ENCODE assay signal across 26 cellular contexts in genomic region chrX:97987979-97988378, GRCh38.
"Had no signal": no experiment of that assay in that cellular context is flagged by ENCODE, and none has a peak within 500 bp of the region (broad histone marks: within the 10 kb centered on the region; RNA-seq: fewer than 3 reads in every experiment).

No MANE protein-coding gene starts in this region.

- H3K4me1 Mint-ChIP-seq: memory B cell had no signal

- H3K4me3 Mint-ChIP-seq: endodermal cell; memory B cell; mesothelial cell of epicardium; natural killer cell treated with Interleukin-12 subunit alpha and Interleukin-12 subunit beta and Interleukin-15 and Interleukin-18, amount 100 ng/mL, for 72 hours; neural progenitor cell had no signal

- H3K4me2 ChIP-seq: hepatocyte, neural progenitor cell had no signal

- H3K27me3 Mint-ChIP-seq: memory B cell had no signal

- H3K79me2 ChIP-seq: hepatocyte had no signal

- H3K36me3 Mint-ChIP-seq: memory B cell; natural killer cell treated with Interleukin-12 subunit alpha and Interleukin-12 subunit beta and Interleukin-15 and Interleukin-18, amount 100 ng/mL, for 72 hours had no signal

- FAIRE-seq: endothelial cell of umbilical vein had no signal

- H2AFZ ChIP-seq: hepatocyte, neural progenitor cell had no signal

- H3K36me3 ChIP-seq: left ventricle myocardium inferior, lower lobe of right lung, neural progenitor cell, ovary, right atrium auricular region, sigmoid colon, stomach, thoracic aorta, transverse colon had no signal

- H3K4me3 ChIP-seq: hepatocyte, left ventricle myocardium inferior, lower lobe of right lung, neural progenitor cell, ovary, right atrium auricular region, sigmoid colon, skin epidermis, stomach, thoracic aorta, transverse colon had no signal

- H3K9ac ChIP-seq: neural progenitor cell had no signal

- H3K27me3 ChIP-seq: foreskin keratinocyte, hepatocyte, neural progenitor cell, ovary, right atrium auricular region, transverse colon had no signal

- H3K27ac Mint-ChIP-seq: endodermal cell; memory B cell; mesothelial cell of epicardium; natural killer cell treated with Interleukin-12 subunit alpha and Interleukin-12 subunit beta and Interleukin-15 and Interleukin-18, amount 100 ng/mL, for 72 hours; neural progenitor cell had no signal

- H3K4me1 ChIP-seq: left ventricle myocardium inferior, lower lobe of right lung, right atrium auricular region, sigmoid colon, stomach, transverse colon had no signal

- DNase-seq: effector CD4-positive, alpha-beta T cell; endodermal cell; erythroblast; foreskin keratinocyte; head of caudate nucleus; kidney; left cardiac atrium; left ventricle myocardium inferior; lower lobe of right lung; nucleus accumbens; ovary; sigmoid colon; stimulated activated CD4-positive, alpha-beta T cell treated with anti-CD3 and anti-CD28 coated beads, Interleukin-2, amount 100 ng/mL, for 24 hours; stimulated activated naive CD4-positive, alpha-beta T cell; stomach; substantia nigra; transverse colon had no signal

- H3K9me3 ChIP-seq: left ventricle myocardium inferior, lower lobe of right lung, ovary, thoracic aorta, transverse colon had no signal

- ATAC-seq: foreskin keratinocyte; left cardiac atrium; lower lobe of right lung; natural killer cell treated with Interleukin-12 subunit alpha and Interleukin-12 subunit beta and Interleukin-15 and Interleukin-18, amount 100 ng/mL, for 72 hours had no signal

- H3K27ac ChIP-seq: foreskin keratinocyte, hepatocyte, left ventricle myocardium inferior, lower lobe of right lung, neural progenitor cell, ovary, right atrium auricular region, sigmoid colon, skin epidermis, stomach, thoracic aorta, transverse colon had no signal
